1 cellular context compared by ENCODE assay signal in the genomic region with DNA sequence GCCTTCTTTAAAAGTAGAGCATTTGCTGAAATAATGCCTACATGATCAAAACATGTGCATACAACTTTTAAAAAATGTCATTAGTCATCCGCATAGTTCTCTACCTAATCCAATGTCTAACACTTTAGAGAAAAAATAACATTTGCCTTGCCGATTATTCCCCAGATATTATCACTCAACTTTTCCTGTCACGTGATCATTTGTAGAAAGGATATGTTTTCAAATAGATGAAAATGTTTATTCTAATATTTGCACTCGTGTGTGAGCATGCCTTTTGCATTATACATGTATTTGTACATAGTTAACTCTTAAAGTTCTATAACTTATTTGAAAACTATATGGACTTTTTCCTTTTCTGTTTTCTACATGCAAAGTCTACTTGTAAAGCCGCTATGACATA.
TF ChIP-seq lines count a peak whose summit lies in the region.

No MANE protein-coding gene starts in this region.

TF ChIP-seq in K562, 482 proteins besides CTCF, POLR2A, EP300 and RAD21 (continued from another document):
- TF ChIP-seq, protein P1, sequence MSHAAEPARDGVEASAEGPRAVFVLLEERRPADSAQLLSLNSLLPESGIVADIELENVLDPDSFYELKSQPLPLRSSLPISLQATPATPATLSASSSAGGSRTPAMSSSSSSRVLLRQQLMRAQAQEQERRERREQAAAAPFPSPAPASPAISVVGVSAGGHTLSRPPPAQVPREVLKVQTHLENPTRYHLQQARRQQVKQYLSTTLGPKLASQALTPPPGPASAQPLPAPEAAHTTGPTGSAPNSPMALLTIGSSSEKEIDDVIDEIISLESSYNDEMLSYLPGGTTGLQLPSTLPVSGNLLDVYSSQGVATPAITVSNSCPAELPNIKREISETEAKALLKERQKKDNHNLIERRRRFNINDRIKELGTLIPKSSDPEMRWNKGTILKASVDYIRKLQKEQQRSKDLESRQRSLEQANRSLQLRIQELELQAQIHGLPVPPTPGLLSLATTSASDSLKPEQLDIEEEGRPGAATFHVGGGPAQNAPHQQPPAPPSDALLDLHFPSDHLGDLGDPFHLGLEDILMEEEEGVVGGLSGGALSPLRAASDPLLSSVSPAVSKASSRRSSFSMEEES (CRISPR knock-in tag; IDR thresholded peaks at IDR 0.05): peak; percentile 84
- TF ChIP-seq, protein P2, sequence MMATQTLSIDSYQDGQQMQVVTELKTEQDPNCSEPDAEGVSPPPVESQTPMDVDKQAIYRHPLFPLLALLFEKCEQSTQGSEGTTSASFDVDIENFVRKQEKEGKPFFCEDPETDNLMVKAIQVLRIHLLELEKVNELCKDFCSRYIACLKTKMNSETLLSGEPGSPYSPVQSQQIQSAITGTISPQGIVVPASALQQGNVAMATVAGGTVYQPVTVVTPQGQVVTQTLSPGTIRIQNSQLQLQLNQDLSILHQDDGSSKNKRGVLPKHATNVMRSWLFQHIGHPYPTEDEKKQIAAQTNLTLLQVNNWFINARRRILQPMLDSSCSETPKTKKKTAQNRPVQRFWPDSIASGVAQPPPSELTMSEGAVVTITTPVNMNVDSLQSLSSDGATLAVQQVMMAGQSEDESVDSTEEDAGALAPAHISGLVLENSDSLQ (IDR thresholded peaks at IDR 0.05): no peak
- TF ChIP-seq, protein P3, sequence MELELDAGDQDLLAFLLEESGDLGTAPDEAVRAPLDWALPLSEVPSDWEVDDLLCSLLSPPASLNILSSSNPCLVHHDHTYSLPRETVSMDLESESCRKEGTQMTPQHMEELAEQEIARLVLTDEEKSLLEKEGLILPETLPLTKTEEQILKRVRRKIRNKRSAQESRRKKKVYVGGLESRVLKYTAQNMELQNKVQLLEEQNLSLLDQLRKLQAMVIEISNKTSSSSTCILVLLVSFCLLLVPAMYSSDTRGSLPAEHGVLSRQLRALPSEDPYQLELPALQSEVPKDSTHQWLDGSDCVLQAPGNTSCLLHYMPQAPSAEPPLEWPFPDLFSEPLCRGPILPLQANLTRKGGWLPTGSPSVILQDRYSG (tag; conservative IDR thresholded peaks at IDR 0.05; ENCODE audit: low read depth): no peak
- TF ChIP-seq, protein P4, sequence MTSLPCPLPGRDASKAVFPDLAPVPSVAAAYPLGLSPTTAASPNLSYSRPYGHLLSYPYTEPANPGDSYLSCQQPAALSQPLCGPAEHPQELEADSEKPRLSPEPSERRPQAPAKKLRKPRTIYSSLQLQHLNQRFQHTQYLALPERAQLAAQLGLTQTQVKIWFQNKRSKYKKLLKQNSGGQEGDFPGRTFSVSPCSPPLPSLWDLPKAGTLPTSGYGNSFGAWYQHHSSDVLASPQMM (CRISPR knock-in tag; IDR thresholded peaks at IDR 0.05): no peak
- TF ChIP-seq CEBPB (tag; IDR thresholded peaks at IDR 0.05) (no peak), XRCC4 (IDR thresholded peaks at IDR 0.05; ENCODE audit: extremely low read depth, insufficient read depth, insufficient read length) (no peak), CBX8 (IDR thresholded peaks at IDR 0.05; ENCODE audit: borderline replicate concordance, extremely low read depth, low read depth, low read length, poor library complexity, severe bottlenecking) (no peak), TCF3 (CRISPR knock-in tag; IDR thresholded peaks at IDR 0.05) (no peak), MED1 (CRISPR knock-in tag; IDR thresholded peaks at IDR 0.05; ENCODE audit: borderline replicate concordance) (no peak), RAD51 (IDR thresholded peaks at IDR 0.05; ENCODE audit: borderline replicate concordance, low read depth) (0 out of 2 replicates have a peak, but pooled peaks have one; percentile 10), ZNF707 (CRISPR knock-in tag; conservative IDR thresholded peaks at IDR 0.05) (no peak), HDGF (IDR thresholded peaks at IDR 0.05) (no peak)
- TF ChIP-seq, protein P5, sequence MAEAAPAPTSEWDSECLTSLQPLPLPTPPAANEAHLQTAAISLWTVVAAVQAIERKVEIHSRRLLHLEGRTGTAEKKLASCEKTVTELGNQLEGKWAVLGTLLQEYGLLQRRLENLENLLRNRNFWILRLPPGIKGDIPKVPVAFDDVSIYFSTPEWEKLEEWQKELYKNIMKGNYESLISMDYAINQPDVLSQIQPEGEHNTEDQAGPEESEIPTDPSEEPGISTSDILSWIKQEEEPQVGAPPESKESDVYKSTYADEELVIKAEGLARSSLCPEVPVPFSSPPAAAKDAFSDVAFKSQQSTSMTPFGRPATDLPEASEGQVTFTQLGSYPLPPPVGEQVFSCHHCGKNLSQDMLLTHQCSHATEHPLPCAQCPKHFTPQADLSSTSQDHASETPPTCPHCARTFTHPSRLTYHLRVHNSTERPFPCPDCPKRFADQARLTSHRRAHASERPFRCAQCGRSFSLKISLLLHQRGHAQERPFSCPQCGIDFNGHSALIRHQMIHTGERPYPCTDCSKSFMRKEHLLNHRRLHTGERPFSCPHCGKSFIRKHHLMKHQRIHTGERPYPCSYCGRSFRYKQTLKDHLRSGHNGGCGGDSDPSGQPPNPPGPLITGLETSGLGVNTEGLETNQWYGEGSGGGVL (CRISPR knock-in tag; IDR thresholded peaks at IDR 0.05): no peak
